9 cellular contexts compared by ENCODE assay signal in genomic region chr17:29155966-29156338, GRCh38. TPM values are rescaled to one million over a fixed set of nuclear protein-coding genes. Genes with fewer than 3 reads are reported as not detected.
A peak's percentile ranks its signal among the peaks of the same experiment; 100 is the strongest.
DNase-seq lines count a peak whose midpoint lies in the region; ATAC-seq, FAIRE-seq and TF ChIP-seq lines count a peak whose summit lies in the region.
"Had no signal": no experiment of that assay in that cellular context is flagged by ENCODE, and none has a peak within 500 bp of the region (broad histone marks: within the 10 kb centered on the region; RNA-seq: fewer than 3 reads in every experiment).

No MANE protein-coding gene starts in this region.

- no peak overlapping the region for H2AFZ ChIP-seq in H1 (ENCODE audit: low read length)
- no peak overlapping the region for H2AFZ ChIP-seq in neuronal stem cell (ENCODE audit: low read length)

- no peak for ATAC-seq in HG02763 (IDR thresholded peaks at IDR 0.05; ENCODE audit: unreplicated experiment)
- ATAC-seq in HG03469 (IDR thresholded peaks at IDR 0.05; ENCODE audit: unreplicated experiment): no peak

- no peak overlapping the region for H3K4me2 ChIP-seq in H1 (ENCODE audit: insufficient read depth in 1 of 2, low read depth in 2 of 2, low read length in 2 of 2)
- H3K4me2 ChIP-seq in neuronal stem cell (ENCODE audit: insufficient read depth, low read length, poor library complexity, severe bottlenecking): no peak overlapping the region

- H3K4ac ChIP-seq in H1 (replicated peaks; ENCODE audit: insufficient read length, low read depth, low read length): peak overlapping the region; percentile 79
- H3K4ac ChIP-seq in neuronal stem cell (ENCODE audit: low read length): no peak overlapping the region

- no peaks in the 10 kb centered on the region for H3K36me3 ChIP-seq in H1 (ENCODE audit: control insufficient read depth in 2 of 4, insufficient read depth in 4 of 4, low read length in 3 of 4)
- no peaks in the 10 kb centered on the region for H3K36me3 ChIP-seq in neuronal stem cell (replicated peaks in 1 of 2; ENCODE audit: control insufficient read depth in 2 of 2, insufficient read depth in 2 of 2, low read length in 2 of 2)

- H3K14ac ChIP-seq in H1 (ENCODE audit: insufficient read length): peak overlapping the region; percentile 13
- peak overlapping the region; percentile 11 for H3K14ac ChIP-seq in neuronal stem cell (ENCODE audit: low read length)

- H3K79me1 ChIP-seq in H1 (ENCODE audit: low read depth, low read length) (peaks cover 6% of the 10 kb centered on the region), neuronal stem cell (ENCODE audit: low read depth, low read length) (peaks cover 2% of the 10 kb centered on the region)

- TF ChIP-seq CTCF in C4-2B (conservative IDR thresholded peaks at IDR 0.05): no peak
- TF ChIP-seq CTCF in RWPE1 (conservative IDR thresholded peaks at IDR 0.05; ENCODE audit: low read depth): no peak
- TF ChIP-seq CTCF in H1 (IDR thresholded peaks at IDR 0.05; ENCODE audit: control extremely low read depth in 1 of 3, insufficient read depth in 1 of 3, low read depth in 1 of 3, low read length in 3 of 3): no peak

- no peak for TF ChIP-seq EP300 in H1 (IDR thresholded peaks at IDR 0.05; ENCODE audit: borderline replicate concordance in 1 of 2, low read depth in 2 of 2, low read length in 2 of 2)

- CTCF ChIA-PET in RWPE1 (lab: Yijun Ruan, JAX): interaction anchor here (0.6 kb wide), 1 partner anchor 1172 kb away, joined by 3 read pairs; no protein-coding TSS in a partner anchor
- CTCF ChIA-PET in H1 (lab: Charles Lee; ENCODE audit: partially characterized antibody): interaction anchor here (0.5 to 34.4 kb wide), 5 partner anchors 9 to 222 kb away, joined by 3 to 731 read pairs (median 17); partner anchors contain the start of gene MYO18A

- H2BK5ac ChIP-seq in H1 (ENCODE audit: low read depth, low read length) (peak overlapping the region; percentile 46), neuronal stem cell (ENCODE audit: low read length) (peak overlapping the region; percentile 69)

- no peak overlapping the region for H3K9ac ChIP-seq in H1 (replicated peaks in 1 of 4; ENCODE audit: extremely low read depth in 1 of 4, low read depth in 3 of 4, low read length in 3 of 4)
- H3K9ac ChIP-seq in neuronal stem cell (ENCODE audit: low read depth, low read length, poor library complexity): no peak overlapping the region

- H3K4me3 ChIP-seq in H1 (ENCODE audit: extremely low read depth in 1 of 4, insufficient read depth in 2 of 4, low read depth in 3 of 4, low read length in 4 of 4) (peak overlapping the region in 1 of 4 experiments; percentile 12; a peak in 1 of 8 replicates), neuronal stem cell (ENCODE audit: low read length in 2 of 2) (no peak overlapping the region)

- H3K18ac ChIP-seq in H1 (ENCODE audit: extremely low read depth, low read length) (peak overlapping the region; percentile 9; the same call in 1 of the 2 replicates), neuronal stem cell (ENCODE audit: low read length) (peak overlapping the region; percentile 95)

- H3K27me3 ChIP-seq in H1 (replicated peaks in 1 of 4; ENCODE audit: control insufficient read depth in 3 of 4, extremely low read depth in 1 of 4, insufficient read depth in 3 of 4, low read length in 3 of 4): no peaks in the 10 kb centered on the region
- H3K27me3 ChIP-seq in neuronal stem cell (ENCODE audit: control insufficient read depth in 3 of 3, insufficient read depth in 3 of 3, low read depth in 1 of 3, low read length in 3 of 3): no peaks in the 10 kb centered on the region

- H4K5ac ChIP-seq in H1 (ENCODE audit: insufficient read length, low read depth, low read length): no peak overlapping the region

- 87% methylated on average over 3 of the region's 3 CpGs; no CpG with 5 or more reads in 1 of the 2 experiments for WGBS in H1 (ENCODE audit: extremely low coverage in 1 of 2, insufficient coverage in 1 of 2, insufficient read length in 1 of 2, insufficient replicate concordance in 2 of 2, low coverage in 1 of 2, low lambda C conversion rate in 2 of 2, missing lambda C conversion rate in 1 of 2), 2 experiments
- WGBS in neuronal stem cell (ENCODE audit: extremely low coverage in 2 of 2, insufficient read length in 2 of 2, insufficient replicate concordance in 1 of 2), 2 donors: no CpG with 5 or more reads among the region's 3 CpGs

- POLR2A ChIA-PET in RWPE1 (lab: Yijun Ruan, JAX; ENCODE audit: low non-redundant PET) (no interaction called here), H1 (lab: Charles Lee; ENCODE audit: partially characterized antibody) (interaction anchor here (1.4 to 3.2 kb wide), 4 partner anchors 12 to 52 kb away, joined by 3 to 12 read pairs (median 6); no protein-coding TSS in a partner anchor)

- H3K23ac ChIP-seq in H1 (ENCODE audit: insufficient read length) (no peak overlapping the region), neuronal stem cell (ENCODE audit: low read depth, low read length, poor library complexity) (peak overlapping the region; percentile 39)

- no peak overlapping the region for H3K56ac ChIP-seq in H1 (replicated peaks; ENCODE audit: insufficient read length, low read depth, low read length)

- H2AK5ac ChIP-seq in H1 (ENCODE audit: low read depth, low read length): 0 out of 2 replicates have a peak overlapping the region, but pooled peaks have one; percentile 46
- peak overlapping the region; percentile 77 for H2AK5ac ChIP-seq in neuronal stem cell (ENCODE audit: low read depth, low read length)

- H4K91ac ChIP-seq in H1 (replicated peaks; ENCODE audit: insufficient read length, low read length): peak overlapping the region; percentile 82
- no peak overlapping the region for H4K91ac ChIP-seq in neuronal stem cell (ENCODE audit: low read depth, low read length, poor library complexity)

- H4K8ac ChIP-seq in H1 (ENCODE audit: extremely low read depth, insufficient read depth, low read length) (0 out of 2 replicates have a peak overlapping the region, but pooled peaks have one; percentile 39), neuronal stem cell (ENCODE audit: low read depth, low read length) (no peak overlapping the region)

- H2BK20ac ChIP-seq in H1 (ENCODE audit: low read length): peak overlapping the region; percentile 72; the same call in 1 of the 2 replicates

- no peak for TF ChIP-seq RAD21 in H1 (IDR thresholded peaks at IDR 0.05 in 1 of 2, conservative IDR thresholded peaks at IDR 0.05 in 1 of 2; ENCODE audit: low read depth in 2 of 2, low read length in 2 of 2)

- peaks cover 0 to 12% of the 10 kb centered on the region in 2 experiments; a peak in 1 of 4 replicates for H3K79me2 ChIP-seq in H1 (ENCODE audit: control insufficient read depth in 1 of 2, insufficient read depth in 2 of 2, low read length in 2 of 2)

- FAIRE-seq in H1 (lab: Jason Lieb, UNC): no peak
- FAIRE-seq: bronchial epithelial cell had no signal

- H3K27ac ChIP-seq in C4-2B (peak overlapping the region; percentile 3), RWPE1 (peak overlapping the region; percentile 97), H1 (ENCODE audit: low read depth, low read length) (peak overlapping the region; percentile 55; the same call in 1 of the 2 replicates), neuronal stem cell (replicated peaks; ENCODE audit: low read length) (peak overlapping the region; percentile 59)

- H4K20me1 ChIP-seq in H1 (replicated peaks in 1 of 2; ENCODE audit: control insufficient read depth in 1 of 2, insufficient read depth in 2 of 2, low read length in 2 of 2): peaks cover 0 to 11% of the 10 kb centered on the region in 2 experiments

- H2BK12ac ChIP-seq in H1 (ENCODE audit: low read depth, low read length) (peak overlapping the region; percentile 98; the same call in 1 of the 2 replicates), neuronal stem cell (ENCODE audit: low read length) (no peak overlapping the region)

- H3K23me2 ChIP-seq in H1 (ENCODE audit: low read depth, low read length): no peaks in the 10 kb centered on the region

- H3K4me1 ChIP-seq in H1 (replicated peaks in 1 of 4; ENCODE audit: control insufficient read depth in 3 of 4, insufficient read depth in 4 of 4, low read length in 3 of 4): peaks cover 6 to 20% (median 15%) of the 10 kb centered on the region in 4 experiments
- H3K4me1 ChIP-seq in neuronal stem cell (ENCODE audit: control insufficient read depth in 2 of 2, insufficient read depth in 1 of 2, low read depth in 1 of 2, low read length in 2 of 2): peaks cover 24 to 33% of the 10 kb centered on the region in 2 donors

- no peak for TF ChIP-seq POLR2A in H1 (IDR thresholded peaks at IDR 0.05; ENCODE audit: control extremely low read depth in 1 of 2, low read depth in 2 of 2, low read length in 2 of 2)

- H2BK120ac ChIP-seq in H1 (replicated peaks; ENCODE audit: low read depth, low read length) (peak overlapping the region; percentile 26), neuronal stem cell (ENCODE audit: low read depth, low read length) (no peak overlapping the region)

- no peak for DNase-seq in RWPE1 (ENCODE audit: low spot score)
- no peak for DNase-seq in H1 (ENCODE audit: low read depth in 1 of 2, low spot score in 2 of 2)
- DNase-seq in neuronal stem cell (ENCODE audit: low spot score): no peak
- no peak for DNase-seq in NCI-H345 treated with DMSO at 0.1 percent for 48 hours (lab: John Stamatoyannopoulos, UW; ENCODE audit: unreplicated experiment)
- DNase-seq in NCI-H1930 (lab: John Stamatoyannopoulos, UW): no peak

- H3K9me3 ChIP-seq in H1 (ENCODE audit: insufficient read depth in 2 of 2, low read depth in 1 of 2, low read length in 1 of 2) (no peaks in the 10 kb centered on the region), neuronal stem cell (replicated peaks in 1 of 2; ENCODE audit: control insufficient read depth in 2 of 2, insufficient read depth in 1 of 2, low read depth in 1 of 2, low read length in 2 of 2) (no peaks in the 10 kb centered on the region)

- peak overlapping the region; percentile 21; the same call in 1 of the 2 replicates for H2BK15ac ChIP-seq in H1 (ENCODE audit: low read length)
- H2BK15ac ChIP-seq in neuronal stem cell (ENCODE audit: low read length): peak overlapping the region; percentile 25

TF ChIP-seq in H1, 55 proteins besides CTCF, POLR2A, EP300 and RAD21 (continues in another document):
- peak; percentile 98 for TF ChIP-seq TEAD4 (IDR thresholded peaks at IDR 0.05; ENCODE audit: low read depth, low read length)
- TF ChIP-seq SUZ12 (IDR thresholded peaks at IDR 0.05; ENCODE audit: low read length): no peak
- TF ChIP-seq TCF12 (IDR thresholded peaks at IDR 0.05; ENCODE audit: low read depth, low read length): 0 out of 2 replicates have a peak, but pooled peaks have one; percentile 16

RNA-seq across cellular contexts. Expression of gene MYO18A, which starts 24.2 kb away (rescaled TPM):
- 36.6 and 43.8 TPM in 2 replicates for total RNA-seq in H1 (2021; fragmentation: NEBNext Ultra II Directional; extraction: Animal tissue kit (Norgen Biotek cat#: 25700))
- polyA plus RNA-seq in H1 (2011; rRNA removed): 7.6 and 10.1 TPM in 2 replicates
- polyA plus RNA-seq in H1 (2011; cell fraction: cytosol; rRNA removed): 9.6 TPM
- 51.6 TPM for polyA plus RNA-seq in H1 (2011; cell fraction: nucleus; rRNA removed)
- 31.9 to 40.0 TPM (median 35.1 TPM) in 4 replicates for polyA plus RNA-seq in H1 (2012, experiment 1 of 2)
- polyA plus RNA-seq in H1 (2012, experiment 2 of 2): 14.2 TPM
- polyA plus RNA-seq in H1 (2013, experiment 1 of 2): 19.0 TPM
- 17.7 TPM for polyA plus RNA-seq in H1 (2013, experiment 2 of 2)
- polyA minus RNA-seq in H1 (2011; rRNA and poly(A)+ RNA removed): 23.8 and 33.3 TPM in 2 replicates
- polyA minus RNA-seq in H1 (2011; cell fraction: cytosol; rRNA and poly(A)+ RNA removed): 17.5 TPM
- polyA minus RNA-seq in H1 (2011; cell fraction: nucleus; rRNA and poly(A)+ RNA removed): 36.3 TPM
- polyA plus RNA-seq in neuronal stem cell (2013, experiment 1 of 2): 12.3 TPM
- polyA plus RNA-seq in neuronal stem cell (2013, experiment 2 of 2): 12.3 TPM

Comparison
In these comparisons a context has a peak if more than half of its experiments do, and no peak if none do; other contexts are left out.
1. H3K27ac ChIP-seq: peak in every context shown above with its lines; median percentile 97 in RWPE1; 59 in neuronal stem cell; 55 in H1; 3 in C4-2B.